Comparison of ENCODE assay signal across 1 cellular context in genomic region chr10:23016636-23017035, GRCh38.
TF ChIP-seq lines count a peak whose summit lies in the region.

No MANE protein-coding gene starts in this region.

TF ChIP-seq in K562, 482 proteins besides CTCF, POLR2A, EP300 and RAD21 (continued from another document):
- TF ChIP-seq UBTF (IDR thresholded peaks at IDR 0.05; ENCODE audit: borderline replicate concordance in 1 of 2, low read depth in 2 of 2, low read length in 2 of 2): no peak
- no peak for TF ChIP-seq ZBTB8A (IDR thresholded peaks at IDR 0.05; ENCODE audit: partially characterized antibody)
- no peak for TF ChIP-seq RFX1 (IDR thresholded peaks at IDR 0.05)
- no peak for TF ChIP-seq ZNF655 (CRISPR knock-in tag; IDR thresholded peaks at IDR 0.05)
- peak; percentile 41; the same call in 1 of the 2 replicates for TF ChIP-seq TAL1 (IDR thresholded peaks at IDR 0.05)
- no peak for TF ChIP-seq JUNB (CRISPR knock-in tag; conservative IDR thresholded peaks at IDR 0.05)
- no peak for TF ChIP-seq NCOA1 (IDR thresholded peaks at IDR 0.05; ENCODE audit: low read depth)
- TF ChIP-seq SRF (CRISPR knock-in tag; IDR thresholded peaks at IDR 0.05): no peak
- no peak for TF ChIP-seq TOE1 (IDR thresholded peaks at IDR 0.05; ENCODE audit: borderline replicate concordance)
- TF ChIP-seq TOE1 (CRISPR knock-in tag; IDR thresholded peaks at IDR 0.05; ENCODE audit: borderline replicate concordance, low read depth): no peak
- TF ChIP-seq, protein P1, sequence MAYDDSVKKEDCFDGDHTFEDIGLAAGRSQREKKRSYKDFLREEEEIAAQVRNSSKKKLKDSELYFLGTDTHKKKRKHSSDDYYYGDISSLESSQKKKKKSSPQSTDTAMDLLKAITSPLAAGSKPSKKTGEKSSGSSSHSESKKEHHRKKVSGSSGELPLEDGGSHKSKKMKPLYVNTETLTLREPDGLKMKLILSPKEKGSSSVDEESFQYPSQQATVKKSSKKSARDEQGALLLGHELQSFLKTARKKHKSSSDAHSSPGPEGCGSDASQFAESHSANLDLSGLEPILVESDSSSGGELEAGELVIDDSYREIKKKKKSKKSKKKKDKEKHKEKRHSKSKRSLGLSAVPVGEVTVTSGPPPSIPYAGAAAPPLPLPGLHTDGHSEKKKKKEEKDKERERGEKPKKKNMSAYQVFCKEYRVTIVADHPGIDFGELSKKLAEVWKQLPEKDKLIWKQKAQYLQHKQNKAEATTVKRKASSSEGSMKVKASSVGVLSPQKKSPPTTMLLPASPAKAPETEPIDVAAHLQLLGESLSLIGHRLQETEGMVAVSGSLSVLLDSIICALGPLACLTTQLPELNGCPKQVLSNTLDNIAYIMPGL (CRISPR knock-in tag; IDR thresholded peaks at IDR 0.05): no peak
- TF ChIP-seq RHOXF2B (CRISPR knock-in tag; conservative IDR thresholded peaks at IDR 0.05): no peak
- no peak for TF ChIP-seq HMBOX1 (IDR thresholded peaks at IDR 0.05)
- TF ChIP-seq E2F1 (CRISPR knock-in tag; IDR thresholded peaks at IDR 0.05): no peak
- TF ChIP-seq ZNF133 (CRISPR knock-in tag; IDR thresholded peaks at IDR 0.05): no peak
- no peak for TF ChIP-seq SRSF3 (IDR thresholded peaks at IDR 0.05; ENCODE audit: insufficient read depth, low read length)
- TF ChIP-seq PRPF4 (IDR thresholded peaks at IDR 0.05; ENCODE audit: insufficient read depth, low read depth, low read length, poor library complexity, severe bottlenecking): no peak
- TF ChIP-seq, protein P2, sequence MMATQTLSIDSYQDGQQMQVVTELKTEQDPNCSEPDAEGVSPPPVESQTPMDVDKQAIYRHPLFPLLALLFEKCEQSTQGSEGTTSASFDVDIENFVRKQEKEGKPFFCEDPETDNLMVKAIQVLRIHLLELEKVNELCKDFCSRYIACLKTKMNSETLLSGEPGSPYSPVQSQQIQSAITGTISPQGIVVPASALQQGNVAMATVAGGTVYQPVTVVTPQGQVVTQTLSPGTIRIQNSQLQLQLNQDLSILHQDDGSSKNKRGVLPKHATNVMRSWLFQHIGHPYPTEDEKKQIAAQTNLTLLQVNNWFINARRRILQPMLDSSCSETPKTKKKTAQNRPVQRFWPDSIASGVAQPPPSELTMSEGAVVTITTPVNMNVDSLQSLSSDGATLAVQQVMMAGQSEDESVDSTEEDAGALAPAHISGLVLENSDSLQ (IDR thresholded peaks at IDR 0.05): no peak
- TF ChIP-seq JUND (IDR thresholded peaks at IDR 0.05; ENCODE audit: borderline replicate concordance, low read depth, low read length): no peak
- peak; percentile 43; the same call in 1 of the 3 replicates for TF ChIP-seq JUND (tag; IDR thresholded peaks at IDR 0.05; ENCODE audit: borderline replicate concordance, low read depth, low read length)
- TF ChIP-seq, protein P3, sequence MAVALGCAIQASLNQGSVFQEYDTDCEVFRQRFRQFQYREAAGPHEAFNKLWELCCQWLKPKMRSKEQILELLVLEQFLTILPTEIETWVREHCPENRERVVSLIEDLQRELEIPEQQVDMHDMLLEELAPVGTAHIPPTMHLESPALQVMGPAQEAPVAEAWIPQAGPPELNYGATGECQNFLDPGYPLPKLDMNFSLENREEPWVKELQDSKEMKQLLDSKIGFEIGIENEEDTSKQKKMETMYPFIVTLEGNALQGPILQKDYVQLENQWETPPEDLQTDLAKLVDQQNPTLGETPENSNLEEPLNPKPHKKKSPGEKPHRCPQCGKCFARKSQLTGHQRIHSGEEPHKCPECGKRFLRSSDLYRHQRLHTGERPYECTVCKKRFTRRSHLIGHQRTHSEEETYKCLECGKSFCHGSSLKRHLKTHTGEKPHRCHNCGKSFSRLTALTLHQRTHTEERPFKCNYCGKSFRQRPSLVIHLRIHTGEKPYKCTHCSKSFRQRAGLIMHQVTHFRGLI (CRISPR knock-in tag; IDR thresholded peaks at IDR 0.05): no peak
- no peak for TF ChIP-seq RBFOX2 (IDR thresholded peaks at IDR 0.05; ENCODE audit: low read depth, low read length)
- no peak for TF ChIP-seq VEZF1 (CRISPR knock-in tag; IDR thresholded peaks at IDR 0.05)
- TF ChIP-seq MEF2A (IDR thresholded peaks at IDR 0.05; ENCODE audit: control insufficient read depth, low read depth, low read length): peak; percentile 43; the same call in 1 of the 2 replicates
- no peak for TF ChIP-seq CEBPB (tag; IDR thresholded peaks at IDR 0.05)
- no peak for TF ChIP-seq ZNF175 (CRISPR knock-in tag; IDR thresholded peaks at IDR 0.05; ENCODE audit: low read depth)
- no peak for TF ChIP-seq POLR3G (IDR thresholded peaks at IDR 0.05; ENCODE audit: extremely low read depth, insufficient read length, insufficient replicate concordance)
- TF ChIP-seq ZBTB7A (IDR thresholded peaks at IDR 0.05; ENCODE audit: borderline replicate concordance, control insufficient read depth, low read depth, low read length): no peak
- TF ChIP-seq NBN (IDR thresholded peaks at IDR 0.05; ENCODE audit: low read depth): 0 out of 2 replicates have a peak, but pooled peaks have one; percentile 13
- TF ChIP-seq CBFA2T3 (IDR thresholded peaks at IDR 0.05): 0 out of 2 replicates have a peak, but pooled peaks have one; percentile 36
- TF ChIP-seq ZKSCAN1 (IDR thresholded peaks at IDR 0.05; ENCODE audit: low read depth, low read length): no peak
- no peak for TF ChIP-seq ZNF436 (CRISPR knock-in tag; IDR thresholded peaks at IDR 0.05)
- TF ChIP-seq TCF3 (CRISPR knock-in tag; IDR thresholded peaks at IDR 0.05): peak; percentile 31; the same call in 1 of the 2 replicates
- TF ChIP-seq, protein P4, sequence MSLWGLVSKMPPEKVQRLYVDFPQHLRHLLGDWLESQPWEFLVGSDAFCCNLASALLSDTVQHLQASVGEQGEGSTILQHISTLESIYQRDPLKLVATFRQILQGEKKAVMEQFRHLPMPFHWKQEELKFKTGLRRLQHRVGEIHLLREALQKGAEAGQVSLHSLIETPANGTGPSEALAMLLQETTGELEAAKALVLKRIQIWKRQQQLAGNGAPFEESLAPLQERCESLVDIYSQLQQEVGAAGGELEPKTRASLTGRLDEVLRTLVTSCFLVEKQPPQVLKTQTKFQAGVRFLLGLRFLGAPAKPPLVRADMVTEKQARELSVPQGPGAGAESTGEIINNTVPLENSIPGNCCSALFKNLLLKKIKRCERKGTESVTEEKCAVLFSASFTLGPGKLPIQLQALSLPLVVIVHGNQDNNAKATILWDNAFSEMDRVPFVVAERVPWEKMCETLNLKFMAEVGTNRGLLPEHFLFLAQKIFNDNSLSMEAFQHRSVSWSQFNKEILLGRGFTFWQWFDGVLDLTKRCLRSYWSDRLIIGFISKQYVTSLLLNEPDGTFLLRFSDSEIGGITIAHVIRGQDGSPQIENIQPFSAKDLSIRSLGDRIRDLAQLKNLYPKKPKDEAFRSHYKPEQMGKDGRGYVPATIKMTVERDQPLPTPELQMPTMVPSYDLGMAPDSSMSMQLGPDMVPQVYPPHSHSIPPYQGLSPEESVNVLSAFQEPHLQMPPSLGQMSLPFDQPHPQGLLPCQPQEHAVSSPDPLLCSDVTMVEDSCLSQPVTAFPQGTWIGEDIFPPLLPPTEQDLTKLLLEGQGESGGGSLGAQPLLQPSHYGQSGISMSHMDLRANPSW (CRISPR knock-in tag; IDR thresholded peaks at IDR 0.05): no peak
- TF ChIP-seq, protein P5, sequence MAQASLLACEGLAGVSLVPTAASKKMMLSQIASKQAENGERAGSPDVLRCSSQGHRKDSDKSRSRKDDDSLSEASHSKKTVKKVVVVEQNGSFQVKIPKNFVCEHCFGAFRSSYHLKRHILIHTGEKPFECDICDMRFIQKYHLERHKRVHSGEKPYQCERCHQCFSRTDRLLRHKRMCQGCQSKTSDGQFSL (CRISPR knock-in tag; IDR thresholded peaks at IDR 0.05): no peak
- TF ChIP-seq, protein P5 (tag; IDR thresholded peaks at IDR 0.05): no peak
- no peak for TF ChIP-seq NCOA6 (IDR thresholded peaks at IDR 0.05)
- no peak for TF ChIP-seq HLTF (IDR thresholded peaks at IDR 0.05)
- TF ChIP-seq EP400 (IDR thresholded peaks at IDR 0.05): peak; percentile 40; the same call in 1 of the 2 replicates
- TF ChIP-seq, protein P6, sequence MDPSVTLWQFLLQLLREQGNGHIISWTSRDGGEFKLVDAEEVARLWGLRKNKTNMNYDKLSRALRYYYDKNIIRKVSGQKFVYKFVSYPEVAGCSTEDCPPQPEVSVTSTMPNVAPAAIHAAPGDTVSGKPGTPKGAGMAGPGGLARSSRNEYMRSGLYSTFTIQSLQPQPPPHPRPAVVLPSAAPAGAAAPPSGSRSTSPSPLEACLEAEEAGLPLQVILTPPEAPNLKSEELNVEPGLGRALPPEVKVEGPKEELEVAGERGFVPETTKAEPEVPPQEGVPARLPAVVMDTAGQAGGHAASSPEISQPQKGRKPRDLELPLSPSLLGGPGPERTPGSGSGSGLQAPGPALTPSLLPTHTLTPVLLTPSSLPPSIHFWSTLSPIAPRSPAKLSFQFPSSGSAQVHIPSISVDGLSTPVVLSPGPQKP (CRISPR knock-in tag; IDR thresholded peaks at IDR 0.05): no peak
